ENCODE assay signal across 14 cellular contexts in genomic region chr2:70091364-70091763, GRCh38. TPM values are rescaled to one million over a fixed set of nuclear protein-coding genes. Genes with fewer than 3 reads are reported as not detected.
DNase-seq lines count a peak whose midpoint lies in the region; ATAC-seq and TF ChIP-seq lines count a peak whose summit lies in the region.
"Had no signal": no experiment of that assay in that cellular context is flagged by ENCODE, and none has a peak within 500 bp of the region (broad histone marks: within the 10 kb centered on the region; RNA-seq: fewer than 3 reads in every experiment).

No MANE protein-coding gene starts in this region.

- peaks cover 0 to 3% (median 0%) of the 10 kb centered on the region in 11 experiments; a peak in 2 of 22 replicates for H3K9me3 ChIP-seq in BLaER1 treated with 17β-estradiol and CSF1 and Interleukin-3, amounts not matched to agents 10 nM and 100 nM (replicated peaks in 1 of 11)
- H3K9me3 ChIP-seq in H9 (ENCODE audit: control insufficient read depth, low read depth, low read length) (no peaks in the 10 kb centered on the region), adrenal gland (replicated peaks in 1 of 3) (no peaks in the 10 kb centered on the region)
- H3K9me3 ChIP-seq: mucosa of descending colon, sigmoid colon had no signal

- H3K4me1 ChIP-seq in BLaER1 treated with 17β-estradiol and CSF1 and Interleukin-3, amounts not matched to agents 10 nM and 100 nM: peaks cover 47 to 65% (median 58%) of the 10 kb centered on the region in 10 experiments
- H3K4me1 ChIP-seq in H9 (ENCODE audit: insufficient read depth, low read length) (no peaks in the 10 kb centered on the region), adrenal gland (replicated peaks in 1 of 2) (peaks cover 15 to 27% of the 10 kb centered on the region in 2 donors)

- H3K27ac Mint-ChIP-seq in H9 (peak overlapping the region; percentile 1 to 40 (median 4); a peak in 3 of 7 replicates), neural crest cell (ENCODE audit: unreplicated experiment) (no peak overlapping the region)

- DNase-seq in H9 (no peak), adrenal gland (no peak), neural crest cell (ENCODE audit: low read depth, low spot score) (no peak), GF-D8 (lab: John Stamatoyannopoulos, UW) (no peak), GM20000 (ENCODE audit: low spot score) (no peak), Ammon's horn (ENCODE audit: low spot score) (no peak)
- DNase-seq: Calu3, mucosa of descending colon, NCI-H1092 treated with DMSO at 0.1 percent for 48 hours, NCI-H526 treated with DMSO at 0.1 percent for 48 hours had no signal

- H3T11ph ChIP-seq in H9 (ENCODE audit: low read length): no peak overlapping the region

- H3K27me3 ChIP-seq in BLaER1 treated with 17β-estradiol and CSF1 and Interleukin-3, amounts not matched to agents 10 nM and 100 nM: no peaks in the 10 kb centered on the region
- H3K27me3 ChIP-seq in H9 (ENCODE audit: insufficient read depth, low read length): no peaks in the 10 kb centered on the region
- H3K27me3 ChIP-seq in adrenal gland: no peaks in the 10 kb centered on the region
- H3K27me3 ChIP-seq: sigmoid colon, SJSA1 had no signal

- no peak overlapping the region for H4K8ac ChIP-seq in H9 (replicated peaks; ENCODE audit: insufficient read length, low read depth, low read length)

- no peak overlapping the region for H2BK120ac ChIP-seq in H9 (ENCODE audit: low read depth, low read length, poor library complexity, severe bottlenecking)

- H3K36me3 Mint-ChIP-seq in H9 (ENCODE audit: insufficient read depth in 1 of 3, low read depth in 3 of 3) (peaks cover 19 to 21% (median 20%) of the 10 kb centered on the region in 3 experiments), neural crest cell (ENCODE audit: low read depth) (peaks cover 17% of the 10 kb centered on the region)

- no peak for ATAC-seq in GM21825 (IDR thresholded peaks at IDR 0.05; ENCODE audit: unreplicated experiment)
- ATAC-seq: mucosa of descending colon had no signal

- peaks cover 9% of the 10 kb centered on the region; the same call in 1 of the 2 replicates for H3K79me2 ChIP-seq in H9 (ENCODE audit: insufficient read depth, low read length)

- peaks cover 16% of the 10 kb centered on the region in 2 experiments for H3K4me1 Mint-ChIP-seq in H9
- peaks cover 39% of the 10 kb centered on the region for H3K4me1 Mint-ChIP-seq in neural crest cell

- peak overlapping the region in 8 of 11 experiments; percentile 0 to 100 (median 32); a peak in 11 of 22 replicates for H3K27ac ChIP-seq in BLaER1 treated with 17β-estradiol and CSF1 and Interleukin-3, amounts not matched to agents 10 nM and 100 nM
- H3K27ac ChIP-seq in H9 (ENCODE audit: insufficient read length, low read depth, low read length): no peak overlapping the region
- H3K27ac ChIP-seq in adrenal gland: peak overlapping the region in 3 of 5 donors; percentile 2 to 18 (median 9)
- H3K27ac ChIP-seq: SJSA1 had no signal

- H3K4me3 Mint-ChIP-seq in H9 (no peak overlapping the region), neural crest cell (peak overlapping the region; percentile 70)

- peaks cover 8 to 21% (median 15%) of the 10 kb centered on the region in 11 experiments; a peak in 18 of 22 replicates for H3K36me3 ChIP-seq in BLaER1 treated with 17β-estradiol and CSF1 and Interleukin-3, amounts not matched to agents 10 nM and 100 nM
- no peaks in the 10 kb centered on the region for H3K36me3 ChIP-seq in adrenal gland (replicated peaks in 1 of 2)

- H4K5ac ChIP-seq in H9 (ENCODE audit: insufficient read length, low read depth, low read length): no peak overlapping the region

- H3K4me2 ChIP-seq in BLaER1 treated with 17β-estradiol and CSF1 and Interleukin-3, amounts not matched to agents 10 nM and 100 nM: peak overlapping the region in 9 of 11 experiments; percentile 81 to 99 (median 91); a peak in 15 of 22 replicates
- H3K4me2 ChIP-seq in H9 (ENCODE audit: insufficient read depth, insufficient read length, low read length): no peak overlapping the region

- no peak overlapping the region for H3K14ac ChIP-seq in H9 (ENCODE audit: insufficient read depth, low read length)

- no peak overlapping the region for H4K91ac ChIP-seq in H9 (ENCODE audit: insufficient read length, low read depth, low read length)

- H4K20me1 ChIP-seq in BLaER1 treated with 17β-estradiol and CSF1 and Interleukin-3, amounts not matched to agents 10 nM and 100 nM: peaks cover 0 to 7% (median 0%) of the 10 kb centered on the region in 11 experiments; a peak in 3 of 22 replicates
- no peaks in the 10 kb centered on the region for H4K20me1 ChIP-seq in H9 (ENCODE audit: control insufficient read depth, insufficient read depth, insufficient read length)

- H3K56ac ChIP-seq in H9 (ENCODE audit: insufficient read length, low read depth, low read length): no peak overlapping the region

- H2BK15ac ChIP-seq in H9 (ENCODE audit: low read depth, low read length): no peak overlapping the region

- H2BK20ac ChIP-seq in H9 (ENCODE audit: low read depth, low read length, poor library complexity, severe bottlenecking): no peak overlapping the region

- no peak overlapping the region for H3K18ac ChIP-seq in H9 (ENCODE audit: insufficient read length, low read depth, low read length)

- H3K27me3 Mint-ChIP-seq in H9 (ENCODE audit: low read depth): peaks cover 4% of the 10 kb centered on the region
- peaks cover 6% of the 10 kb centered on the region for H3K27me3 Mint-ChIP-seq in neural crest cell (ENCODE audit: low read depth)

- H3K23ac ChIP-seq in H9 (ENCODE audit: insufficient read length, low read depth, low read length): no peak overlapping the region

- H3K4me3 ChIP-seq in BLaER1 treated with 17β-estradiol and CSF1 and Interleukin-3, amounts not matched to agents 10 nM and 100 nM: no peak overlapping the region; a peak in 2 of 20 replicates
- H3K4me3 ChIP-seq in adrenal gland: no peak overlapping the region
- H3K4me3 ChIP-seq: mucosa of descending colon, sigmoid colon, SJSA1 had no signal

- H2AK5ac ChIP-seq in H9 (ENCODE audit: insufficient read length, low read length): no peak overlapping the region

- TF ChIP-seq CTCF in H9 (conservative IDR thresholded peaks at IDR 0.05) (no peak), adrenal gland (IDR thresholded peaks at IDR 0.05) (no peak), neural crest cell (conservative IDR thresholded peaks at IDR 0.05) (no peak), GM20000 (IDR thresholded peaks at IDR 0.05; ENCODE audit: extremely low read depth, missing control alignments) (no peak)

- H3K9me3 Mint-ChIP-seq in H9 (peaks cover 3 to 12% of the 10 kb centered on the region in 2 experiments; a peak in 4 of 5 replicates), neural crest cell (no peaks in the 10 kb centered on the region)

- peak overlapping the region in 4 of 11 experiments; percentile 38 to 99 (median 74); a peak in 3 of 22 replicates for H3K9ac ChIP-seq in BLaER1 treated with 17β-estradiol and CSF1 and Interleukin-3, amounts not matched to agents 10 nM and 100 nM
- no peak overlapping the region for H3K9ac ChIP-seq in H9 (ENCODE audit: extremely low read depth, insufficient read length, low read length)

- no peak overlapping the region for H3K4ac ChIP-seq in H9 (ENCODE audit: low read depth, low read length)

- no peaks in the 10 kb centered on the region for H3K79me1 ChIP-seq in H9 (ENCODE audit: insufficient read depth, low read depth, low read length, poor library complexity, severe bottlenecking)

- TF ChIP-seq POLR2A in adrenal gland (IDR thresholded peaks at IDR 0.05): no peak

- no peak overlapping the region for H2BK12ac ChIP-seq in H9 (ENCODE audit: insufficient read length, low read depth, low read length)

- no peak overlapping the region for H2AFZ ChIP-seq in H9 (ENCODE audit: low read length)

- no CpG with 5 or more reads among the region's 2 CpGs for WGBS in H9 (ENCODE audit: extremely low coverage, insufficient read length, low lambda C conversion rate)
- WGBS in adrenal gland, 4 donors: 76 to 95% (median 81%) methylated on average over 2 of the region's 2 CpGs

- H2BK5ac ChIP-seq in H9 (ENCODE audit: insufficient read length, low read length): no peak overlapping the region

- intact Hi-C loops in adrenal gland (cut with DNase I): no loop called here

- peaks cover 9% of the 10 kb centered on the region for H3K23me2 ChIP-seq in H9 (ENCODE audit: insufficient read length, low read depth, low read length, poor library complexity, severe bottlenecking)

RNA-seq across cellular contexts. Expression of gene PCBP1, which starts 4.1 kb away (rescaled TPM):
- total RNA-seq in H9 (2021) (457 and 465 TPM in 2 replicates), adrenal gland (100 to 1,000 TPM; 142 to 511 (median 317) TPM), neural crest cell (365 and 382 TPM in 2 replicates)
- polyA plus RNA-seq in adrenal gland: 100 to 1,000 TPM; 269 to 405 (median 350) TPM
